Comparison of ENCODE assay signal across 22 cellular contexts in the genomic region with DNA sequence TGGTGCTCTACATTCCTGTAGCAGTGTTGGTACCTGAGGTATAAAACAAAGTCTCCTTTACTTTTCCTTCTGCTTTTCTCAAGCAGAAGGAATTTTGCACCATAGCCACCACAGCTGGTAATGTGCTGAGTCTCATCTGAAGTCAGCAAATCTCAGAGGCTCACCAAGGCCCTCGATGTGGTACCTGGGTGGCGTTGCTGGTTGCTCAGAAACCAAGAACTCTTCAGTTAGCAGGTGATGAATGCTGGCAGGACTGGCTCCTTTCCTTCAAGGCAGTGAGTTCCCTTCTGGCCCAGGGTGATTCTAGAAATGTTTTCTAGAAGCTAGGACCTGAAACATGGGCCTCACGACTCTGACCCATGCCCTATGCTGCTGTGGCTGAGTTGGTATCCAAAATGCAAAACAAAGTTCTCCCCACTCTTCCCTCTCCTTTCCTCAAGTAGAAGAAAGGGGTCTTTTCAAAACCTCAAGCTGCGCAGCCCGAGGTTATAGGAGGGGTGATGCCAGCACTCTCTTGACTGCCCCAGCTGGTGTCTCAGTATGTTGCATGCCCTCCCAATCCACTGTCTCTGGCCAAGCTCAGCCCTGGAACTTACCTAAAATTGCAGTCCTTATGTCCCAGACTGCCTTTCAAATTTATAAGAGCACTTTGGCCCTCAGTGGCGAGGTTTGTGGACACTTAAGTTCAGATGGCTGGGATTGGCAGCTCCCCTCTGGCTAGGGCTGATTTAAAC.
DNase-seq lines count a peak whose midpoint lies in the region; ATAC-seq and TF ChIP-seq lines count a peak whose summit lies in the region.
"Had no signal": no experiment of that assay in that cellular context is flagged by ENCODE, and none has a peak within 500 bp of the region (broad histone marks: within the 10 kb centered on the region; RNA-seq: fewer than 3 reads in every experiment).

No MANE protein-coding gene starts in this region.

- H3K9me2 ChIP-seq in GM23338 (ENCODE audit: insufficient read depth) = peaks cover 4% of the 10 kb centered on the region

- H3K4me1 Mint-ChIP-seq in GM23338 (peaks cover 2% of the 10 kb centered on the region; the same call in 2 of the 3 replicates), WTC11 (peaks cover 12% of the 10 kb centered on the region)
- H3K4me1 Mint-ChIP-seq: CD14-positive monocyte; CD8-positive, alpha-beta memory T cell had no signal

- no peak overlapping the region for H3K4ac ChIP-seq in neuronal stem cell (ENCODE audit: low read length)

- no peaks in the 10 kb centered on the region for H3F3A ChIP-seq in GM23338 (replicated peaks; ENCODE audit: low read depth)

- H3K79me2 ChIP-seq in GM23338 (replicated peaks; ENCODE audit: insufficient read depth) = no peaks in the 10 kb centered on the region

- no peak overlapping the region for H3K4me3 ChIP-seq in GM23338
- no peak overlapping the region for H3K4me3 ChIP-seq in neuronal stem cell (ENCODE audit: low read length in 2 of 2)
- no peak overlapping the region for H3K4me3 ChIP-seq in HAP-1
- H3K4me3 ChIP-seq: A549; BLaER1 treated with 17β-estradiol and CSF1 and Interleukin-3, amounts not matched to agents 10 nM and 100 nM had no signal

- WGBS in neuronal stem cell (ENCODE audit: extremely low coverage in 2 of 2, insufficient read length in 2 of 2, insufficient replicate concordance in 1 of 2), 2 donors = no CpG with 5 or more reads among the region's 6 CpGs

- H3K27ac ChIP-seq in GM23338 (ENCODE audit: low read depth) (no peak overlapping the region), neuronal stem cell (replicated peaks; ENCODE audit: low read length) (no peak overlapping the region)
- H3K27ac ChIP-seq: A549; BLaER1 treated with 17β-estradiol and CSF1 and Interleukin-3, amounts not matched to agents 10 nM and 100 nM had no signal

- no peak overlapping the region for H4K91ac ChIP-seq in neuronal stem cell (ENCODE audit: low read depth, low read length, poor library complexity)

- TF ChIP-seq CTCF in GM23338 (conservative IDR thresholded peaks at IDR 0.05; ENCODE audit: low read depth in 2 of 2) (no peak), WTC11 (IDR thresholded peaks at IDR 0.05) (no peak)

- in situ Hi-C loops in HAP-1 (cut with MboI; ENCODE audit: low sequenced_read_pairs) = no loop called here

- no peak overlapping the region for H2BK12ac ChIP-seq in neuronal stem cell (ENCODE audit: low read length)

- POLR2A ChIA-PET in WTC11 (lab: Charles Lee) = no interaction called here

- no peak overlapping the region for H3K4me2 ChIP-seq in GM23338
- H3K4me2 ChIP-seq in neuronal stem cell (ENCODE audit: insufficient read depth, low read length, poor library complexity, severe bottlenecking) = no peak overlapping the region
- H3K4me2 ChIP-seq: A549; BLaER1 treated with 17β-estradiol and CSF1 and Interleukin-3, amounts not matched to agents 10 nM and 100 nM had no signal

- H3K4me3 Mint-ChIP-seq in GM23338 (no peak overlapping the region), WTC11 (no peak overlapping the region)
- H3K4me3 Mint-ChIP-seq: CD14-positive monocyte; CD4-positive, alpha-beta T cell; CD8-positive, alpha-beta memory T cell had no signal

- DNase-seq in GM23338 (ENCODE audit: low spot score) = no peak
- no peak for DNase-seq in WTC11 (ENCODE audit: low spot score)
- peak; percentile 43 for DNase-seq in islet precursor cell
- DNase-seq in neuronal stem cell (ENCODE audit: low spot score) = no peak
- DNase-seq in NCI-H2227 (lab: John Stamatoyannopoulos, UW; ENCODE audit: unreplicated experiment) = no peak
- DNase-seq in HAP-1 (ENCODE audit: low spot score in 2 of 2) = no peak
- DNase-seq: 8988T; ACHN; AML-193; BE2C; CD4-positive, alpha-beta T cell; CD8-positive, alpha-beta memory T cell; DMS 273 treated with DMSO at 0.1 percent for 48 hours; DMS79; EL; GF-D8; GOT3; HCEC 1CT had no signal

- H3K27me3 ChIP-seq in GM23338 (ENCODE audit: insufficient read depth) (no peaks in the 10 kb centered on the region), neuronal stem cell (ENCODE audit: control insufficient read depth in 3 of 3, insufficient read depth in 3 of 3, low read depth in 1 of 3, low read length in 3 of 3) (no peaks in the 10 kb centered on the region), HAP-1 (ENCODE audit: low read depth) (no peaks in the 10 kb centered on the region)
- H3K27me3 ChIP-seq: BE2C; BLaER1 treated with 17β-estradiol and CSF1 and Interleukin-3, amounts not matched to agents 10 nM and 100 nM had no signal

- H2BK120ac ChIP-seq in neuronal stem cell (ENCODE audit: low read depth, low read length) = no peak overlapping the region

- no peak overlapping the region for H4K8ac ChIP-seq in neuronal stem cell (ENCODE audit: low read depth, low read length)

- no peak overlapping the region for H3K9ac ChIP-seq in neuronal stem cell (ENCODE audit: low read depth, low read length, poor library complexity)
- H3K9ac ChIP-seq: BLaER1 treated with 17β-estradiol and CSF1 and Interleukin-3, amounts not matched to agents 10 nM and 100 nM had no signal

- H2BK5ac ChIP-seq in neuronal stem cell (ENCODE audit: low read length) = no peak overlapping the region

- no peak overlapping the region for H3K27ac Mint-ChIP-seq in GM23338
- no peak overlapping the region for H3K27ac Mint-ChIP-seq in WTC11
- H3K27ac Mint-ChIP-seq: CD14-positive monocyte; CD4-positive, alpha-beta T cell; CD8-positive, alpha-beta memory T cell had no signal

- H3K9me3 ChIP-seq in neuronal stem cell (replicated peaks in 1 of 2; ENCODE audit: control insufficient read depth in 2 of 2, insufficient read depth in 1 of 2, low read depth in 1 of 2, low read length in 2 of 2) (no peaks in the 10 kb centered on the region), HAP-1 (no peaks in the 10 kb centered on the region)
- H3K9me3 ChIP-seq: A549, BE2C had no signal

- CTCF ChIA-PET in WTC11 (lab: Charles Lee) = no interaction called here

- 0 out of 3 replicates have a peak, but pooled peaks cover 4% of the 10 kb centered on the region for H3K9me3 Mint-ChIP-seq in GM23338
- H3K9me3 Mint-ChIP-seq in WTC11 = peaks cover 32% of the 10 kb centered on the region

- H2AFZ ChIP-seq in GM23338 (peak overlapping the region; percentile 76; the same call in 1 of the 2 replicates), neuronal stem cell (ENCODE audit: low read length) (peak overlapping the region; percentile 33)

- no peak overlapping the region for H2AK5ac ChIP-seq in neuronal stem cell (ENCODE audit: low read depth, low read length)

- H3K4me1 ChIP-seq in GM23338 (ENCODE audit: insufficient read depth) = peaks cover 1% of the 10 kb centered on the region; the same call in 1 of the 2 replicates
- no peaks in the 10 kb centered on the region for H3K4me1 ChIP-seq in neuronal stem cell (ENCODE audit: control insufficient read depth in 2 of 2, insufficient read depth in 1 of 2, low read depth in 1 of 2, low read length in 2 of 2)
- H3K4me1 ChIP-seq in HAP-1 = no peaks in the 10 kb centered on the region
- H3K4me1 ChIP-seq: A549; BE2C; BLaER1 treated with 17β-estradiol and CSF1 and Interleukin-3, amounts not matched to agents 10 nM and 100 nM had no signal

- no peak overlapping the region for H3K14ac ChIP-seq in neuronal stem cell (ENCODE audit: low read length)

- H3K36me3 ChIP-seq in GM23338 (ENCODE audit: insufficient read depth) = no peaks in the 10 kb centered on the region
- no peaks in the 10 kb centered on the region for H3K36me3 ChIP-seq in neuronal stem cell (replicated peaks in 1 of 2; ENCODE audit: control insufficient read depth in 2 of 2, insufficient read depth in 2 of 2, low read length in 2 of 2)
- no peaks in the 10 kb centered on the region for H3K36me3 ChIP-seq in HAP-1 (replicated peaks)
- H3K36me3 ChIP-seq: BE2C; BLaER1 treated with 17β-estradiol and CSF1 and Interleukin-3, amounts not matched to agents 10 nM and 100 nM had no signal

- H4K20me1 ChIP-seq in GM23338 (replicated peaks; ENCODE audit: insufficient read depth) = no peaks in the 10 kb centered on the region
- H4K20me1 ChIP-seq: BLaER1 treated with 17β-estradiol and CSF1 and Interleukin-3, amounts not matched to agents 10 nM and 100 nM had no signal

- no peaks in the 10 kb centered on the region for H3K27me3 Mint-ChIP-seq in GM23338 (ENCODE audit: insufficient read depth, low read depth, poor library complexity)
- H3K27me3 Mint-ChIP-seq in WTC11 (ENCODE audit: low read depth) = no peaks in the 10 kb centered on the region
- H3K27me3 Mint-ChIP-seq: CD4-positive, alpha-beta T cell; CD8-positive, alpha-beta memory T cell had no signal

- H3K18ac ChIP-seq in neuronal stem cell (ENCODE audit: low read length) = no peak overlapping the region

- H3K36me3 Mint-ChIP-seq in GM23338 (ENCODE audit: low read depth) = peaks cover 8% of the 10 kb centered on the region; the same call in 2 of the 3 replicates
- peaks cover 14% of the 10 kb centered on the region for H3K36me3 Mint-ChIP-seq in WTC11
- H3K36me3 Mint-ChIP-seq: CD14-positive monocyte; CD8-positive, alpha-beta memory T cell had no signal

- ATAC-seq in GM23338 = peak; percentile 54; the same call in 2 of the 3 replicates
- ATAC-seq in WTC11 = peak; percentile 65; the same call in 1 of the 2 replicates
- no peak for ATAC-seq in GM21381 (IDR thresholded peaks at IDR 0.05; ENCODE audit: unreplicated experiment)
- ATAC-seq: A549 had no signal

- H3K23ac ChIP-seq in neuronal stem cell (ENCODE audit: low read depth, low read length, poor library complexity) = no peak overlapping the region

- no peak overlapping the region for H2BK15ac ChIP-seq in neuronal stem cell (ENCODE audit: low read length)

- H3K79me1 ChIP-seq in neuronal stem cell (ENCODE audit: low read depth, low read length) = peaks cover 2% of the 10 kb centered on the region

TF ChIP-seq in GM23338, 12 proteins besides CTCF, POLR2A, EP300 and RAD21 (continues in another document):
- TF ChIP-seq, protein P1, sequence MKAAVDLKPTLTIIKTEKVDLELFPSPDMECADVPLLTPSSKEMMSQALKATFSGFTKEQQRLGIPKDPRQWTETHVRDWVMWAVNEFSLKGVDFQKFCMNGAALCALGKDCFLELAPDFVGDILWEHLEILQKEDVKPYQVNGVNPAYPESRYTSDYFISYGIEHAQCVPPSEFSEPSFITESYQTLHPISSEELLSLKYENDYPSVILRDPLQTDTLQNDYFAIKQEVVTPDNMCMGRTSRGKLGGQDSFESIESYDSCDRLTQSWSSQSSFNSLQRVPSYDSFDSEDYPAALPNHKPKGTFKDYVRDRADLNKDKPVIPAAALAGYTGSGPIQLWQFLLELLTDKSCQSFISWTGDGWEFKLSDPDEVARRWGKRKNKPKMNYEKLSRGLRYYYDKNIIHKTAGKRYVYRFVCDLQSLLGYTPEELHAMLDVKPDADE (IDR thresholded peaks at IDR 0.05) = no peak

TF ChIP-seq in WTC11, 78 proteins besides CTCF, POLR2A, EP300 and RAD21:
- TF ChIP-seq RORB (CRISPR knock-in tag; IDR thresholded peaks at IDR 0.05) (no peak), ZNF232 (CRISPR knock-in tag; IDR thresholded peaks at IDR 0.05) (no peak), TCF7 (CRISPR knock-in tag; IDR thresholded peaks at IDR 0.05; ENCODE audit: low read depth) (no peak), NR2C2 (CRISPR knock-in tag; IDR thresholded peaks at IDR 0.05) (no peak), SMAD4 (CRISPR knock-in tag; IDR thresholded peaks at IDR 0.05) (no peak)
TF ChIP-seq in WTC11: peak in this region for 0.
